ENCODE assay signal across 8 cellular contexts in the genomic region with DNA sequence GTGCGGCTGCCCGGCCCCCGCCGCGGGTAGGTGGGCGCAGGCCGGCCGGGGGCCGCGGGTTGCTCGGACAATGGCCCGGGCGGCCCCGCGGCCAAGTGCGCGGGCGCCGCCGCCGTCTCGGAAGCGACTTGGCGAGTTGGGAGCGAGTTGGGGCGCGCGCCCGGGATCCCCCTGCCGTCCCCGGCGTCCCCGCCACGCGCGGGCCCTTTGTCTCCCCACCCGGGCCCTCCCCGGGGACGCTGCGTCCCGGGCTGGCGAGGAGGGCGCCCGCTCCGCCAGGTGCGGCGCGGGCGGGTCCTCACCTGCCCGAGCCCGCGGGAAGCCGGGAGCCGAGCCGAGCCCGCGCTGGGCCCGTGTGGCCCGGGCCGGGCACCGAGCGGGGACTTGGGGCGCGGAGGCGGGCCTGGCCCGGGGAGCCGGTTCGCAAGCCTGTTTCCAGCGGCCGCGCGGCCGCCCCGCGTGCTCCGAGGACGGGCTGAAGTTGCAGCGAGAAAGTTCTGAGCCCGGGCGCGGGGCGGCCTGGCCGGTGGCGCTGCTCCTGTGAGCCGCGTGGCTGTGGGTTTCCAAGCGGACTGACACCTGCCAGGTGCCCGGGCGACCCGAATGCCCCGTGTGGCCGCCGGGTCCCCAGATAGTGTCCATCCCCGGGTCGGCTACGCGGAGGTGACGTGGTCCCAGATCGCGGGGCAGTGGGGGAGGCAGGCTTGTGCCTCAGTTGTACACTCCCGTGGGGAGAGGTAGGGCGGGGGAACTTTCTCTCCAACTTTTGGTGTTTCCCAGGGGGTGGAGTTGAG. TPM values are rescaled to one million over a fixed set of nuclear protein-coding genes. Genes with fewer than 3 reads are reported as not detected.
A peak's percentile ranks its signal among the peaks of the same experiment; 100 is the strongest.
DNase-seq lines count a peak whose midpoint lies in the region; ATAC-seq and TF ChIP-seq lines count a peak whose summit lies in the region.

No MANE protein-coding gene starts in this region.

- peaks cover 0 to 16% (median 5%) of the 10 kb centered on the region in 7 donors for H3K9me3 Mint-ChIP-seq in CD14-positive monocyte
- H3K9me3 Mint-ChIP-seq in activated naive CD4-positive, alpha-beta T cell treated with anti-CD3 and anti-CD28 coated beads, Interleukin-2, amount 50 U/mL, for 24 hours: no peaks in the 10 kb centered on the region

- H3K36me3 ChIP-seq in smooth muscle cell (ENCODE audit: low read depth): no peaks in the 10 kb centered on the region

- H3K9me3 ChIP-seq in smooth muscle cell (replicated peaks; ENCODE audit: low read depth): no peaks in the 10 kb centered on the region

- H3K4me3 Mint-ChIP-seq in CD14-positive monocyte: peak overlapping the region; percentile 81 to 92
- H3K4me3 Mint-ChIP-seq in activated naive CD4-positive, alpha-beta T cell treated with anti-CD3 and anti-CD28 coated beads, Interleukin-2, amount 50 U/mL, for 24 hours: peak overlapping the region; percentile 87

- peaks cover 3% of the 10 kb centered on the region for H3F3A ChIP-seq in smooth muscle cell (ENCODE audit: low read depth)

- H4K20me1 ChIP-seq in smooth muscle cell (ENCODE audit: low read depth): peaks cover 27% of the 10 kb centered on the region

- H2AFZ ChIP-seq in smooth muscle cell (ENCODE audit: low read depth): peak overlapping the region; percentile 48

- peak overlapping the region; percentile 60 for H3K4me3 ChIP-seq in smooth muscle cell

- H3K36me3 Mint-ChIP-seq in CD14-positive monocyte: peaks cover 5 to 18% of the 10 kb centered on the region in 2 donors
- no peaks in the 10 kb centered on the region for H3K36me3 Mint-ChIP-seq in activated naive CD4-positive, alpha-beta T cell treated with anti-CD3 and anti-CD28 coated beads, Interleukin-2, amount 50 U/mL, for 24 hours

- ATAC-seq in HG02642 (IDR thresholded peaks at IDR 0.05; ENCODE audit: poor library complexity, unreplicated experiment): peak; percentile 28
- ATAC-seq in HG03045 (IDR thresholded peaks at IDR 0.05; ENCODE audit: unreplicated experiment): no peak
- ATAC-seq in HG03342 (IDR thresholded peaks at IDR 0.05; ENCODE audit: unreplicated experiment): no peak
- no peak for ATAC-seq in GM18498 (IDR thresholded peaks at IDR 0.05; ENCODE audit: unreplicated experiment)

- no peak for DNase-seq in CD14-positive monocyte (ENCODE audit: low spot score)
- DNase-seq in hepatic stellate cell (ENCODE audit: low spot score): peak; percentile 42
- no peak for DNase-seq in smooth muscle cell (lab: John Stamatoyannopoulos, UW; ENCODE audit: unreplicated experiment)

- H3K27ac Mint-ChIP-seq in CD14-positive monocyte: no peak overlapping the region
- peak overlapping the region; percentile 87 for H3K27ac Mint-ChIP-seq in activated naive CD4-positive, alpha-beta T cell treated with anti-CD3 and anti-CD28 coated beads, Interleukin-2, amount 50 U/mL, for 24 hours

- peaks cover 40% of the 10 kb centered on the region for H3K79me2 ChIP-seq in smooth muscle cell (ENCODE audit: low read depth)

- intact Hi-C loops in CD14-positive monocyte (cut with micrococcal nuclease): no loop called here

- H3K4me1 Mint-ChIP-seq in CD14-positive monocyte: peaks cover 36% of the 10 kb centered on the region
- H3K4me1 Mint-ChIP-seq in activated naive CD4-positive, alpha-beta T cell treated with anti-CD3 and anti-CD28 coated beads, Interleukin-2, amount 50 U/mL, for 24 hours: peaks cover 16% of the 10 kb centered on the region

- WGBS in smooth muscle cell (ENCODE audit: low lambda C conversion rate): 2% methylated on average over 62 of the region's 102 CpGs

- no peak for TF ChIP-seq CTCF in CD14-positive monocyte (IDR thresholded peaks at IDR 0.05)
- no peak for TF ChIP-seq CTCF in smooth muscle cell (IDR thresholded peaks at IDR 0.05; ENCODE audit: borderline replicate concordance, insufficient read depth, poor library complexity, severe bottlenecking)

- peak overlapping the region; percentile 16 for H3K9ac ChIP-seq in smooth muscle cell (ENCODE audit: low read depth)

- H3K27ac ChIP-seq in smooth muscle cell (ENCODE audit: low read depth): no peak overlapping the region

- no peaks in the 10 kb centered on the region for H3K27me3 ChIP-seq in smooth muscle cell (ENCODE audit: low read depth)

- peaks cover 6% of the 10 kb centered on the region for H3K4me1 ChIP-seq in smooth muscle cell (ENCODE audit: low read depth)

- H3K27me3 Mint-ChIP-seq in CD14-positive monocyte (ENCODE audit: low read depth in 3 of 3): peaks cover 49 to 66% (median 57%) of the 10 kb centered on the region in 3 donors
- peaks cover 3% of the 10 kb centered on the region for H3K27me3 Mint-ChIP-seq in activated naive CD4-positive, alpha-beta T cell treated with anti-CD3 and anti-CD28 coated beads, Interleukin-2, amount 50 U/mL, for 24 hours

- peak overlapping the region; percentile 92 for H3K4me2 ChIP-seq in smooth muscle cell

RNA-seq across cellular contexts. Expression of a gene that starts 0.6 kb away (rescaled TPM):
- polyA plus RNA-seq in CD14-positive monocyte (under 1 TPM in 1 of 2 donors, not detected in 1; 0.23 TPM), smooth muscle cell (26.5 and 26.6 TPM in 2 replicates)
- total RNA-seq in smooth muscle cell: 16.1 and 17.7 TPM in 2 replicates

RNA-seq across cellular contexts. Expression of a gene that starts 41.2 kb away (rescaled TPM):
- 10 to 100 TPM in 1 of 2 donors, 1 to 10 TPM in 1; 9.5 to 12.6 TPM for polyA plus RNA-seq in CD14-positive monocyte
- total RNA-seq in smooth muscle cell: 48.6 and 58.1 TPM in 2 replicates
- polyA plus RNA-seq in smooth muscle cell: 94.1 and 97.5 TPM in 2 replicates

Comparison
In these comparisons a context has a peak if more than half of its experiments do, and no peak if none do; other contexts are left out.
1. RNA of a gene that starts 0.6 kb away (polyA plus RNA-seq): 26.5 to 26.6 TPM in smooth muscle cell; 0.23 TPM in CD14-positive monocyte; every median in the first group is over 10 times any median in the second.